8 cellular contexts compared by ENCODE assay signal in genomic region chr12:88993655-88994054, GRCh38.
DNase-seq lines count a peak whose midpoint lies in the region; ATAC-seq, FAIRE-seq and TF ChIP-seq lines count a peak whose summit lies in the region.

No MANE protein-coding gene starts in this region.

- ATAC-seq in left colon, result peak; percentile 59
- ATAC-seq in GM18517 (IDR thresholded peaks at IDR 0.05; ENCODE audit: unreplicated experiment), result no peak

- H3K36me3 ChIP-seq in BJ (ENCODE audit: control insufficient read depth, insufficient read depth, low read length), result no peaks in the 10 kb centered on the region

- peak; percentile 56 for TF ChIP-seq CTCF in BJ (IDR thresholded peaks at IDR 0.05; ENCODE audit: insufficient read depth, low read depth, low read length)
- peak; percentile 48 for TF ChIP-seq CTCF in astrocyte of the spinal cord (IDR thresholded peaks at IDR 0.05; ENCODE audit: low read depth, low read length)

- in situ Hi-C loops in astrocyte of the spinal cord (cut with HindIII; ENCODE audit: low sequenced_read_pairs), result no loop called here

- intact Hi-C loops in left colon (cut with DNase I, micrococcal nuclease), result loop anchor here in 1 of 2 donors (10.0 kb wide), 1 partner anchor 409 kb away; the partner anchor contains the start of gene KITLG

- CTCF ChIA-PET in BJ (lab: Yijun Ruan, JAX), result interaction anchor here (0.6 to 2.8 kb wide), 18 partner anchors 9 to 893 kb away, joined by 3 to 22 read pairs (median 4); partner anchors contain the start of gene KITLG

- FAIRE-seq in H54 (lab: Jason Lieb, UNC), result peak; percentile 91

- POLR2A ChIA-PET in BJ (lab: Charles Lee), result no interaction called here

- no peak for TF ChIP-seq POLR2A in H54 (IDR thresholded peaks at IDR 0.05; ENCODE audit: low read depth, low read length)

- DNase-seq in BJ (ENCODE audit: low read depth) (peak; percentile 31), H54 (ENCODE audit: insufficient read length, low spot score) (no peak), NCI-H2107 (lab: John Stamatoyannopoulos, UW) (peak; percentile 18), astrocyte of the spinal cord (ENCODE audit: low read depth, low spot score) (peak; percentile 78), left colon (no peak)
- DNase-seq in stimulated activated CD4-positive, alpha-beta T cell treated with anti-CD3 and anti-CD28 coated beads, Interleukin-2, amount 100 ng/mL, for 48 hours, result no peak
- DNase-seq in activated CD4-positive, alpha-beta T cell treated with anti-CD3 and anti-CD28 coated beads for 48 hours, result no peak

- no peaks in the 10 kb centered on the region for H3K27me3 ChIP-seq in BJ (ENCODE audit: control insufficient read depth, insufficient read depth, low read length)

- H3K4me3 ChIP-seq in BJ (ENCODE audit: low read depth, low read length), result no peak overlapping the region
- H3K4me3 ChIP-seq in astrocyte of the spinal cord (ENCODE audit: low read depth, low read length), result no peak overlapping the region

Comparison
In these comparisons a context has a peak if more than half of its experiments do, and no peak if none do; other contexts are left out.
1. DNase-seq: peak in BJ (single experiment), NCI-H2107 (single experiment) and astrocyte of the spinal cord (single experiment); none in H54 (single experiment), left colon (0 of 2), stimulated activated CD4-positive, alpha-beta T cell treated with anti-CD3 and anti-CD28 coated beads, Interleukin-2, amount 100 ng/mL, for 48 hours (0 of 2) and activated CD4-positive, alpha-beta T cell treated with anti-CD3 and anti-CD28 coated beads for 48 hours (single experiment).